In genomic region chr9:128190516-128191405, GRCh38 we compare ENCODE assay signal across 6 cellular contexts. TPM values are rescaled to one million over a fixed set of nuclear protein-coding genes. Genes with fewer than 3 reads are reported as not detected.
A peak's percentile ranks its signal among the peaks of the same experiment; 100 is the strongest.
DNase-seq lines count a peak whose midpoint lies in the region; ATAC-seq lines count a peak whose summit lies in the region.

No MANE protein-coding gene starts in this region.

- H3K27ac ChIP-seq in Karpas-422 (ENCODE audit: low read length) (peak overlapping the region; percentile 72), skin epidermis (peak overlapping the region; percentile 84 to 98 (median 91))

- no peaks in the 10 kb centered on the region for H3K9me3 ChIP-seq in Karpas-422 (ENCODE audit: low read length)

- H3K4me3 ChIP-seq in Karpas-422 (ENCODE audit: low read length) (peak overlapping the region; percentile 85), skin epidermis (peak overlapping the region; percentile 54 to 80 (median 70))

- no peaks in the 10 kb centered on the region for H3K27me3 ChIP-seq in Karpas-422 (ENCODE audit: low read length)

- H2AFZ ChIP-seq in Karpas-422 (ENCODE audit: low read length): peak overlapping the region; percentile 93

- H3K9me2 ChIP-seq in Karpas-422 (replicated peaks; ENCODE audit: insufficient read depth, low read length): no peaks in the 10 kb centered on the region

- H3K4me2 ChIP-seq in Karpas-422 (ENCODE audit: low read depth, low read length, poor library complexity, severe bottlenecking): peak overlapping the region; percentile 84

- peak; percentile 22 for ATAC-seq in GM19023 (IDR thresholded peaks at IDR 0.05; ENCODE audit: unreplicated experiment)
- peak; percentile 0 for ATAC-seq in esophagus mucosa
- no peak for ATAC-seq in GM18498 (IDR thresholded peaks at IDR 0.05; ENCODE audit: unreplicated experiment)

- peaks cover 15% of the 10 kb centered on the region; the same call in 1 of the 2 replicates for H3K36me3 ChIP-seq in Karpas-422 (ENCODE audit: insufficient read depth, low read length)

- H3K4me1 ChIP-seq in Karpas-422 (ENCODE audit: low read length): peaks cover 22% of the 10 kb centered on the region

- H3K9ac ChIP-seq in Karpas-422 (ENCODE audit: low read length): peak overlapping the region; percentile 86

- DNase-seq in Karpas-422: peak; percentile 66
- no peak for DNase-seq in activated CD8-positive, alpha-beta memory T cell treated with anti-CD3 and anti-CD28 coated beads, Interleukin-2, amount 50 U/mL, for 4 hours

- peaks cover 12% of the 10 kb centered on the region for H3K79me2 ChIP-seq in Karpas-422 (ENCODE audit: low read length)

- H4K20me1 ChIP-seq in Karpas-422 (ENCODE audit: insufficient read depth, low read depth, low read length): no peaks in the 10 kb centered on the region

RNA-seq across cellular contexts. Expression of gene CIZ1, which starts 0.6 kb away (rescaled TPM):
- total RNA-seq in Karpas-422 (2014; rRNA removed; shearing (Covaris generic); ENCODE audit: low replicate concordance): 62.7 and 84.0 TPM in 2 replicates
- 85.2 TPM for total RNA-seq in esophagus mucosa

RNA-seq across cellular contexts. Expression of gene DNM1, which starts 12.4 kb away (rescaled TPM):
- 0.65 and 5.0 TPM in 2 replicates for total RNA-seq in Karpas-422 (2014; rRNA removed; shearing (Covaris generic); ENCODE audit: low replicate concordance)
- total RNA-seq in esophagus mucosa: 2.2 TPM

RNA-seq across cellular contexts. Expression of gene BBLN, which starts 30.7 kb away (rescaled TPM):
- 154 and 209 TPM in 2 replicates for total RNA-seq in Karpas-422 (2014; rRNA removed; shearing (Covaris generic); ENCODE audit: low replicate concordance)
- 56.1 TPM for total RNA-seq in esophagus mucosa

RNA-seq across cellular contexts. Expression of gene LCN2, which starts 41.5 kb away (rescaled TPM):
- not detected in 2 replicates for total RNA-seq in Karpas-422 (2014; rRNA removed; shearing (Covaris generic); ENCODE audit: low replicate concordance)
- total RNA-seq in esophagus mucosa: 525 TPM
